ENCODE assay signal across 9 cellular contexts in the genomic region with DNA sequence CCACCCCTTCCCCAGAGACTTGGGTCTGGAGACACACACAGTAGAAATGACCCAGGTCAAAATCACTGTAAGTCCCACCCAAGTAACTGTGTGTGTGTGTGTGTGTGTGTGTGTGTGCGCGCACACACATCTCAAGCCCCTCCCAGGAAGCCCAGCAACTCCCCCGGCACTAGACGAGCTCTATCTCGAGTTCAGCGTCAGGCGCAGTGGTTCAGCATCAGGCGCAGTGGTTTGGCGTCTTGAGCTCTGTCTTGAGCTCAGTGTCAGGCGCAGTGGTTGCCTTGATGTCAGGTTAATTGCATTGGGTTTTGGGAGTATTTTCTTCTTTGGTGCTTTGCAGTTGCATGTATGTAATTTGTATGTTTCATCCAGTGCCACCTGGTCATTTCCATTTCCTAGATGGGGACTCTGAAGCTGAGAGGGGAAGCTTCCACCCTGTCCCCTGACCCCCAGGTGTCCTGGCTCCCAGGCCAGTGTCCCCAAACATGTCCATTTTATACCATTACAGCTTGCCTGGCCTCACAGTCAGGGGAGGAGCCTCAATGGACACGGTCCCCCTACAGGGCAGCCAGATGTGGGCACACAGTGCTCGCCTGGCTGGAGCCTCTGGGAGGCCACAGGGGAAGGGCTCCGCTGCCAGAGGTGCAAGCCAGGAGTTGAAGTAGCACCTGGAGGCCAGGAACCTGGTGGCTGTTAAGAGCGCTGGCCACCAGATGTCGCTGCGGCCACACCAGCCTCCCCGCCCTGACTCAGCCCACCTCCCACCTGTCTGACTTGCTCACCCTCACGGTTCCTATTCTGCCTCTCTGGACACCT.
DNase-seq lines count a peak whose midpoint lies in the region; ATAC-seq and TF ChIP-seq lines count a peak whose summit lies in the region.
"Had no signal": no experiment of that assay in that cellular context is flagged by ENCODE, and none has a peak within 500 bp of the region (broad histone marks: within the 10 kb centered on the region; RNA-seq: fewer than 3 reads in every experiment).

No MANE protein-coding gene starts in this region.

- no peaks in the 10 kb centered on the region for H3K9me3 Mint-ChIP-seq in Calu3 (ENCODE audit: low read depth, unreplicated experiment)
- H3K9me3 Mint-ChIP-seq: T-helper 1 cell treated with Interleukin-12 subunit alpha and Interleukin-12 subunit beta and Interleukin-4 antibody, amounts not matched to agents 30 μg/mL and 1 μg/mL, for 36 hours had no signal

- no peaks in the 10 kb centered on the region for H3K36me3 ChIP-seq in effector memory CD4-positive, alpha-beta T cell (ENCODE audit: control insufficient read depth, insufficient read depth, low read length)

- BruUV-seq in Calu3 (replicated peaks; lab: Mats Ljungman, UMichigan): no TSS peak

- no peak overlapping the region for H3K4me3 Mint-ChIP-seq in Calu3 (ENCODE audit: low read depth, unreplicated experiment)
- H3K4me3 Mint-ChIP-seq: T-helper 1 cell treated with Interleukin-12 subunit alpha and Interleukin-12 subunit beta and Interleukin-4 antibody, amounts not matched to agents 30 μg/mL and 1 μg/mL, for 36 hours had no signal

- H3K4me3 ChIP-seq in effector memory CD4-positive, alpha-beta T cell (ENCODE audit: insufficient read depth, low read depth, low read length, poor library complexity, severe bottlenecking): no peak overlapping the region

- CTCF ChIA-PET in Calu3 (lab: Charles Lee): interaction anchor here (0.7 to 1.7 kb wide), 4 partner anchors 9 to 943 kb away, joined by 4 to 12 read pairs (median 5); no protein-coding TSS in a partner anchor
- CTCF ChIA-PET in RWPE1 (lab: Yijun Ruan, JAX): interaction anchor here (0.6 to 2.5 kb wide), 23 partner anchors 8 to 957 kb away, joined by 3 to 44 read pairs (median 3); no protein-coding TSS in a partner anchor

- no peaks in the 10 kb centered on the region for H3K27me3 ChIP-seq in effector memory CD4-positive, alpha-beta T cell (replicated peaks; ENCODE audit: control insufficient read depth, insufficient read depth, low read length, poor library complexity, severe bottlenecking)

- ATAC-seq in left ventricle myocardium superior (peak; percentile 34), GM21447 (IDR thresholded peaks at IDR 0.05; ENCODE audit: unreplicated experiment) (no peak)

- H3K4me1 Mint-ChIP-seq in Calu3 (ENCODE audit: low read depth, unreplicated experiment): no peaks in the 10 kb centered on the region

- no peaks in the 10 kb centered on the region for H3K27me3 Mint-ChIP-seq in Calu3 (ENCODE audit: unreplicated experiment)

- peak; percentile 98 for TF ChIP-seq CTCF in Calu3 (IDR thresholded peaks at IDR 0.05; ENCODE audit: unreplicated experiment)
- peak; percentile 95 for TF ChIP-seq CTCF in RWPE1 (conservative IDR thresholded peaks at IDR 0.05; ENCODE audit: low read depth)

- H3K4me1 ChIP-seq in effector memory CD4-positive, alpha-beta T cell (ENCODE audit: control insufficient read depth, insufficient read depth, low read length, poor library complexity, severe bottlenecking): no peaks in the 10 kb centered on the region

- no peaks in the 10 kb centered on the region for H3K9me3 ChIP-seq in effector memory CD4-positive, alpha-beta T cell (ENCODE audit: control insufficient read depth, low read length)

- H3K27ac Mint-ChIP-seq in Calu3 (ENCODE audit: unreplicated experiment): no peak overlapping the region
- H3K27ac Mint-ChIP-seq: T-helper 1 cell treated with Interleukin-12 subunit alpha and Interleukin-12 subunit beta and Interleukin-4 antibody, amounts not matched to agents 30 μg/mL and 1 μg/mL, for 36 hours had no signal

- POLR2A ChIA-PET in RWPE1 (lab: Yijun Ruan, JAX; ENCODE audit: low non-redundant PET): no interaction called here

- peaks cover 5% of the 10 kb centered on the region for H3K36me3 Mint-ChIP-seq in Calu3 (ENCODE audit: insufficient read depth, unreplicated experiment)

- intact Hi-C loops in Calu3 (cut with micrococcal nuclease; ENCODE audit: unreplicated experiment): loop anchor here (1.0 to 5.0 kb wide), 3 partner anchors 35 to 945 kb away; no protein-coding TSS in a partner anchor
- intact Hi-C loops in left ventricle myocardium superior (cut with micrococcal nuclease): no loop called here

- DNase-seq in Calu3: peak; percentile 87
- DNase-seq in HuH-7.5 (ENCODE audit: low spot score): peak; percentile 100
- DNase-seq in RWPE1 (ENCODE audit: low spot score): peak; percentile 93
- DNase-seq in activated effector memory CD4-positive, alpha-beta T cell treated with Interleukin-2 at 50 U/mL for 16 hours: peak; percentile 40
- DNase-seq in left ventricle myocardium superior: peak; percentile 64
- peak; percentile 39 to 54 (median 49) for DNase-seq in stimulated activated CD4-positive, alpha-beta T cell treated with anti-CD3 and anti-CD28 coated beads, Interleukin-12 subunit alpha, Interleukin-12 subunit beta, amount 100 ng/mL, for 48 hours (ENCODE audit: low read depth in 2 of 3, low spot score in 1 of 3)
- no peak for DNase-seq in effector memory CD4-positive, alpha-beta T cell

- peak overlapping the region; percentile 61 for H3K27ac ChIP-seq in RWPE1
- H3K27ac ChIP-seq in effector memory CD4-positive, alpha-beta T cell (ENCODE audit: insufficient read depth, low read length, poor library complexity, severe bottlenecking): no peak overlapping the region

Comparison
In these comparisons a context has a peak if more than half of its experiments do, and no peak if none do; other contexts are left out.
1. DNase-seq: peak in Calu3 (single experiment), HuH-7.5 (single experiment), RWPE1 (single experiment), activated effector memory CD4-positive, alpha-beta T cell treated with Interleukin-2 at 50 U/mL for 16 hours (single experiment), left ventricle myocardium superior (single experiment) and stimulated activated CD4-positive, alpha-beta T cell treated with anti-CD3 and anti-CD28 coated beads, Interleukin-12 subunit alpha, Interleukin-12 subunit beta, amount 100 ng/mL, for 48 hours (3 of 3); none in effector memory CD4-positive, alpha-beta T cell (0 of 3).